Comparison of ENCODE assay signal across 18 cellular contexts in genomic region chr2:221895366-221896121, GRCh38.
DNase-seq lines count a peak whose midpoint lies in the region; ATAC-seq and TF ChIP-seq lines count a peak whose summit lies in the region.
"Had no signal": no experiment of that assay in that cellular context is flagged by ENCODE, and none has a peak within 500 bp of the region (broad histone marks: within the 10 kb centered on the region; RNA-seq: fewer than 3 reads in every experiment).

No MANE protein-coding gene starts in this region.

- WGBS in right cardiac atrium = 55% methylated on average over 10 of the region's 10 CpGs
- WGBS in psoas muscle, 3 donors = 41 to 49% (median 46%) methylated on average over 10 of the region's 10 CpGs

- DNase-seq in left cardiac atrium (no peak), right cardiac atrium (no peak), left lung (peak in 1 of 2 donors; percentile 35), putamen (ENCODE audit: low spot score) (peak; percentile 13), psoas muscle (no peak), NCI-H1048 (lab: John Stamatoyannopoulos, UW) (no peak)
- no peak for DNase-seq in stimulated activated CD4-positive, alpha-beta T cell treated with anti-CD3 and anti-CD28 coated beads, Interleukin-4, amount 100 ng/mL, for 24 hours
- DNase-seq: activated CD4-positive, alpha-beta T cell treated with anti-CD3 and anti-CD28 coated beads for 36 hours; activated naive CD4-positive, alpha-beta T cell treated with anti-CD3 and anti-CD28 coated beads for 36 hours; NCI-H2081 treated with DMSO at 0.1 percent for 48 hours; NCI-H69; stimulated activated CD4-positive, alpha-beta T cell treated with anti-CD3 and anti-CD28 coated beads, Interleukin-1b, Interleukin-23, amount 100 ng/mL, for 48 hours had no signal

- no peak overlapping the region for H3K27ac ChIP-seq in right cardiac atrium (ENCODE audit: low read length)
- no peak overlapping the region for H3K27ac ChIP-seq in left lung
- H3K27ac ChIP-seq in psoas muscle = no peak overlapping the region
- H3K27ac ChIP-seq: cardiac muscle cell, hepatocyte, prostate gland, thyroid gland had no signal

- TF ChIP-seq CTCF in left lung (IDR thresholded peaks at IDR 0.05) = no peak
- no peak for TF ChIP-seq CTCF in psoas muscle (IDR thresholded peaks at IDR 0.05)

- no peaks in the 10 kb centered on the region for H3K9me3 ChIP-seq in right cardiac atrium (ENCODE audit: control insufficient read depth, low read length)
- no peaks in the 10 kb centered on the region for H3K9me3 ChIP-seq in left lung
- no peaks in the 10 kb centered on the region for H3K9me3 ChIP-seq in psoas muscle
- H3K9me3 ChIP-seq: prostate gland, thyroid gland had no signal

- H3K4me1 ChIP-seq in right cardiac atrium (ENCODE audit: control insufficient read depth, insufficient read depth, low read length) (no peaks in the 10 kb centered on the region), left lung (no peaks in the 10 kb centered on the region), psoas muscle (no peaks in the 10 kb centered on the region)
- H3K4me1 ChIP-seq: prostate gland had no signal

- intact Hi-C loops in left cardiac atrium (cut with DNase I) = no loop called here
- intact Hi-C loops in right cardiac atrium (cut with DNase I) = no loop called here
- intact Hi-C loops in left lung (cut with DNase I) = no loop called here
- intact Hi-C loops in psoas muscle (cut with DNase I) = no loop called here

- H3K4me3 ChIP-seq in right cardiac atrium (ENCODE audit: low read length) (no peak overlapping the region), left lung (no peak overlapping the region), psoas muscle (no peak overlapping the region)
- H3K4me3 ChIP-seq: cardiac muscle cell, hepatocyte, prostate gland, thyroid gland had no signal

- ATAC-seq in left cardiac atrium (peak; percentile 27 to 35), right cardiac atrium (no peak), left lung (peak; percentile 45), psoas muscle (no peak), GM21423 (IDR thresholded peaks at IDR 0.05; ENCODE audit: unreplicated experiment) (no peak)
- ATAC-seq: activated CD4-positive, alpha-beta T cell treated with anti-CD3 and anti-CD28 coated beads for 36 hours; PC-3 had no signal

- H3K36me3 ChIP-seq in left lung (no peaks in the 10 kb centered on the region), psoas muscle (ENCODE audit: insufficient read depth in 1 of 2, low read depth in 1 of 2) (no peaks in the 10 kb centered on the region)
- H3K36me3 ChIP-seq: cardiac muscle cell, prostate gland, thyroid gland had no signal

- no peaks in the 10 kb centered on the region for H3K27me3 ChIP-seq in right cardiac atrium (ENCODE audit: control insufficient read depth, insufficient read depth)
- H3K27me3 ChIP-seq in left lung = no peaks in the 10 kb centered on the region
- peaks cover 0 to 3% (median 0%) of the 10 kb centered on the region in 3 donors for H3K27me3 ChIP-seq in psoas muscle (ENCODE audit: insufficient read depth in 3 of 3, low read length in 2 of 3)
- H3K27me3 ChIP-seq: cardiac muscle cell, hepatocyte, thyroid gland had no signal

Comparison
In these comparisons a context has a peak if more than half of its experiments do, and no peak if none do; other contexts are left out.
1. ATAC-seq: peak in left cardiac atrium (2 of 2) and left lung (single experiment); none in right cardiac atrium (0 of 2), psoas muscle (0 of 4) and GM21423 (single experiment).